20 cellular contexts compared by ENCODE assay signal in genomic region chr2:202346180-202346579, GRCh38.
"Had no signal": no experiment of that assay in that cellular context is flagged by ENCODE, and none has a peak within 500 bp of the region (broad histone marks: within the 10 kb centered on the region; RNA-seq: fewer than 3 reads in every experiment).

No MANE protein-coding gene starts in this region.

- H3K27me3 ChIP-seq: MG63 had no signal

- H3K9me3 ChIP-seq: MG63 had no signal

- DNase-seq: IMR-90, Karpas-422, KG1, MG63, NCI-H1092, NCI-H1105 treated with DMSO at 0.1 percent for 48 hours, NCI-H1417 treated with DMSO at 0.1 percent for 48 hours, NCI-H146, NCI-H1694 treated with DMSO at 0.1 percent for 48 hours, NCI-H1930, NCI-H2081, NCI-H2107, NCI-H2227 treated with DMSO at 0.1 percent for 48 hours, NCI-H524, NCI-H526 treated with DMSO at 0.1 percent for 48 hours, NCI-H748 treated with DMSO at 0.1 percent for 48 hours, RPMI8226, SHP77 had no signal

- H3K4me3 ChIP-seq: MG63 had no signal

- FAIRE-seq: RCC 7860 had no signal

- H3K36me3 ChIP-seq: MG63 had no signal

- ATAC-seq: SK-N-SH treated with all-trans-retinoic acid at 6 μM for 48 hours had no signal
